19 cellular contexts compared by ENCODE assay signal in the genomic region with DNA sequence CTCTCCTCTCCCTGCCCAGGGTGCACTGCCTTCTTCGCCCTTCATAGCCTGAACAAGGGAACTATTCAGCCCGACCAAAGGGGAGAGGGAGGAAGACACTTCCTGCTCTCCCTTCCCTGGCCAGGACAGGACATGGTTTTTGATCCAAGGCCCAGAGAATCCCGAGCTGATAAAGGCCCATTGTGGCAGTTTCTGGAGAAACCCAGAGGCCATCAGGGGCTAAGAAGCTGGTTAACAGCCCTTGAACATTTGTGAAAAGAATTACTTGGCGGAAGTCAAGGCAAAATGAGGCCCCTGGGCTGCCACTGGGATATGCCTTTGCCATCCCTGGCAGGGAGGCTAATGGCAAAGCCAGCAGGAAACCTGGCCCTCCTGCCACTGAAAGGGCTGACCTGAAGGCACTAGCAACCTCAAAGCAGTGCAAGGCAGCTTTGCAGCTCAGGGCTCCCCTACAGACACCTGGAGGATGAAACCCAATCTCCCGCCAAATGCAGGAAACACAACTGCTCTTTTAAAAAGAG. TPM values are rescaled to one million over a fixed set of nuclear protein-coding genes. Genes with fewer than 3 reads are reported as not detected.
DNase-seq lines count a peak whose midpoint lies in the region; ATAC-seq and TF ChIP-seq lines count a peak whose summit lies in the region.
"Had no signal": no experiment of that assay in that cellular context is flagged by ENCODE, and none has a peak within 500 bp of the region (broad histone marks: within the 10 kb centered on the region; RNA-seq: fewer than 3 reads in every experiment).

No MANE protein-coding gene starts in this region.

- H3K9ac ChIP-seq in HUES48 (ENCODE audit: low read depth, low read length), result no peak overlapping the region

- peaks cover 3 to 13% (median 10%) of the 10 kb centered on the region in 3 donors for H3K27me3 Mint-ChIP-seq in immature natural killer cell (ENCODE audit: low read depth in 3 of 3)

- H3K27me3 ChIP-seq in HUES48 (ENCODE audit: control insufficient read depth, insufficient read depth, low read length) (no peaks in the 10 kb centered on the region), RWPE2 (ENCODE audit: insufficient read depth, poor library complexity, severe bottlenecking) (no peaks in the 10 kb centered on the region)
- H3K27me3 ChIP-seq: adrenal gland had no signal

- no peak for TF ChIP-seq CTCF in RWPE2 (IDR thresholded peaks at IDR 0.05; ENCODE audit: poor library complexity, severe bottlenecking)

- H3K9me3 ChIP-seq in HUES48 (ENCODE audit: control insufficient read depth, insufficient read depth, low read length), result no peaks in the 10 kb centered on the region
- H3K9me3 ChIP-seq in RWPE2 (ENCODE audit: severe bottlenecking), result no peaks in the 10 kb centered on the region
- H3K9me3 ChIP-seq: adrenal gland, mucosa of descending colon had no signal

- peaks cover 51 to 62% of the 10 kb centered on the region in 2 donors for H3K4me1 Mint-ChIP-seq in immature natural killer cell

- peaks cover 15 to 22% (median 16%) of the 10 kb centered on the region in 3 donors for H3K36me3 Mint-ChIP-seq in immature natural killer cell

- H3K9me3 Mint-ChIP-seq in immature natural killer cell, result no peaks in the 10 kb centered on the region
- H3K9me3 Mint-ChIP-seq: CD4-positive, CD25-positive, alpha-beta regulatory T cell had no signal

- H3K27ac ChIP-seq in HUES48 (ENCODE audit: low read depth, low read length), result peak overlapping the region; percentile 22
- H3K27ac ChIP-seq in RWPE2 (ENCODE audit: poor library complexity, severe bottlenecking), result no peak overlapping the region
- H3K27ac ChIP-seq: adrenal gland had no signal

- peak; percentile 23 for DNase-seq in RWPE2 (ENCODE audit: low spot score)
- no peak for DNase-seq in immature natural killer cell
- DNase-seq in putamen (ENCODE audit: low spot score), result peak; percentile 81
- DNase-seq in UCSD-AML1 (lab: John Stamatoyannopoulos, UW; ENCODE audit: unreplicated experiment), result no peak
- DNase-seq: activated CD4-positive, CD25-positive, alpha-beta regulatory T cell; activated T-cell treated with anti-CD3 and anti-CD28 coated beads, Interleukin-2, amount 50 U/mL, for 1 hour; adrenal gland; CD4-positive, CD25-positive, alpha-beta regulatory T cell; GDM1; mucosa of descending colon; MV-4-11; NCI-H345; OCI-M1; stimulated activated CD4-positive, alpha-beta T cell treated with anti-CD3 and anti-CD28 coated beads, Interleukin-2, amount 100 ng/mL, for 48 hours; SW 1271 had no signal

- H3K4me3 ChIP-seq in HUES48 (ENCODE audit: low read depth, low read length) (no peak overlapping the region), RWPE2 (ENCODE audit: severe bottlenecking) (no peak overlapping the region)
- H3K4me3 ChIP-seq: adrenal gland, mucosa of descending colon had no signal

- no peaks in the 10 kb centered on the region for H3K4me1 ChIP-seq in HUES48 (ENCODE audit: control insufficient read depth, insufficient read depth, low read length)
- H3K4me1 ChIP-seq in RWPE2 (ENCODE audit: insufficient read depth, poor library complexity, severe bottlenecking), result no peaks in the 10 kb centered on the region
- H3K4me1 ChIP-seq: adrenal gland had no signal

- peak overlapping the region; percentile 67 to 98 (median 96) for H3K27ac Mint-ChIP-seq in immature natural killer cell

- H3K4me3 Mint-ChIP-seq in immature natural killer cell, result peak overlapping the region in 3 of 5 donors; percentile 23 to 68 (median 49)
- H3K4me3 Mint-ChIP-seq: CD4-positive, CD25-positive, alpha-beta regulatory T cell had no signal

- H3K36me3 ChIP-seq in HUES48 (ENCODE audit: control insufficient read depth, insufficient read depth, low read length) (peaks cover 42% of the 10 kb centered on the region), RWPE2 (ENCODE audit: low read depth) (peaks cover 37% of the 10 kb centered on the region)

- ATAC-seq in RWPE2 (ENCODE audit: low read depth) (no peak), HG03045 (IDR thresholded peaks at IDR 0.05; ENCODE audit: unreplicated experiment) (no peak), HG03108 (IDR thresholded peaks at IDR 0.05; ENCODE audit: unreplicated experiment) (no peak), HG03565 (IDR thresholded peaks at IDR 0.05; ENCODE audit: unreplicated experiment) (no peak)
- ATAC-seq: mucosa of descending colon had no signal

RNA-seq across cellular contexts. Expression of gene PHB1, which starts 12.7 kb away (rescaled TPM):
- 100 to 1,000 TPM; 166 to 274 (median 228) TPM for polyA plus RNA-seq in immature natural killer cell

RNA-seq across cellular contexts. Expression of gene ZNF652, which starts 40.0 kb away (rescaled TPM):
- 10 to 100 TPM in 2 of 3 donors, 1 to 10 TPM in 1; 9.7 to 25.8 (median 16.0) TPM for polyA plus RNA-seq in immature natural killer cell

Comparison
In these comparisons a context has a peak if more than half of its experiments do, and no peak if none do; other contexts are left out.
1. DNase-seq: peak in RWPE2 (single experiment) and putamen (single experiment); none in immature natural killer cell (0 of 3) and UCSD-AML1 (single experiment).